In genomic region chr5:173242079-173242478, GRCh38 we compare ENCODE assay signal across 23 cellular contexts. TPM values are rescaled to one million over a fixed set of nuclear protein-coding genes. Genes with fewer than 3 reads are reported as not detected.
"Had no signal": no experiment of that assay in that cellular context is flagged by ENCODE, and none has a peak within 500 bp of the region (broad histone marks: within the 10 kb centered on the region; RNA-seq: fewer than 3 reads in every experiment).

No MANE protein-coding gene starts in this region.

- FAIRE-seq: bronchial epithelial cell, endothelial cell of umbilical vein, islet of Langerhans, TTC549 had no signal

- ATAC-seq: activated naive CD4-positive, alpha-beta T cell treated with anti-CD3 and anti-CD28 coated beads, Interleukin-2, amount 50 U/mL, for 72 hours had no signal

- H3K9me3 Mint-ChIP-seq: activated naive CD4-positive, alpha-beta T cell treated with anti-CD3 and anti-CD28 coated beads, Interleukin-2, amount 50 U/mL, for 72 hours; activated T-helper 1 cell treated with anti-CD3 and anti-CD28 coated beads, Interleukin-12 subunit alpha, Interleukin-12 subunit beta, Interleukin-2, Interleukin-4 antibody, amounts not matched to agents 30 ng/mL and 10 ng/mL and 1 ng/mL, durations not matched to agents 14 hours and 24 hours and 36 hours; dendritic cell treated with granulocyte-macrophage colony-stimulating factor and Interleukin-4, amounts not matched to agents 40 ng/mL and 50 ng/mL, for 4 days had no signal

- H3K27ac Mint-ChIP-seq: activated naive CD4-positive, alpha-beta T cell treated with anti-CD3 and anti-CD28 coated beads, Interleukin-2, amount 50 U/mL, for 72 hours; activated T-helper 1 cell treated with anti-CD3 and anti-CD28 coated beads, Interleukin-12 subunit alpha, Interleukin-12 subunit beta, Interleukin-2, Interleukin-4 antibody, amounts not matched to agents 30 ng/mL and 10 ng/mL and 1 ng/mL, durations not matched to agents 14 hours and 24 hours and 36 hours; dendritic cell treated with granulocyte-macrophage colony-stimulating factor and Interleukin-4, amounts not matched to agents 40 ng/mL and 50 ng/mL, for 4 days had no signal

- H3K9me3 ChIP-seq: adrenal gland, esophagus muscularis mucosa, stomach, upper lobe of left lung had no signal

- H3K4me3 ChIP-seq: adrenal gland, esophagus muscularis mucosa, stomach, upper lobe of left lung had no signal

- DNase-seq: activated CD4-positive, alpha-beta T cell treated with anti-CD3 and anti-CD28 coated beads, Interleukin-2, amount 50 U/mL, for 4 hours; activated gamma-delta T cell treated with Interleukin-2 at 50 U/mL for 16 hours; adrenal gland; effector CD8-positive, alpha-beta T cell; stimulated activated CD4-positive, alpha-beta T cell treated with anti-CD3 and anti-CD28 coated beads, Interleukin-2, amount 100 ng/mL, for 24 hours; stomach; SW 1271 had no signal

- H3K27ac ChIP-seq: adrenal gland, esophagus muscularis mucosa, stomach, upper lobe of left lung had no signal

- H3K36me3 ChIP-seq: adrenal gland, esophagus muscularis mucosa, stomach, upper lobe of left lung had no signal

- H3K4me3 Mint-ChIP-seq: activated T-helper 1 cell treated with anti-CD3 and anti-CD28 coated beads, Interleukin-12 subunit alpha, Interleukin-12 subunit beta, Interleukin-2, Interleukin-4 antibody, amounts not matched to agents 30 ng/mL and 10 ng/mL and 1 ng/mL, durations not matched to agents 14 hours and 24 hours and 36 hours; dendritic cell treated with granulocyte-macrophage colony-stimulating factor and Interleukin-4, amounts not matched to agents 40 ng/mL and 50 ng/mL, for 4 days had no signal

RNA-seq across cellular contexts. Expression of gene NKX2-5, which starts 7.1 kb away (rescaled TPM):
- total RNA-seq: activated CD8-positive, alpha-beta memory T cell treated with anti-CD3 and anti-CD28 coated beads for 36 hours; activated T-helper 1 cell treated with anti-CD3 and anti-CD28 coated beads, Interleukin-12 subunit alpha, Interleukin-12 subunit beta, Interleukin-2, Interleukin-4 antibody, amounts not matched to agents 30 ng/mL and 10 ng/mL and 1 ng/mL, durations not matched to agents 14 hours and 24 hours and 36 hours; adrenal gland; bronchial epithelial cell; endothelial cell of umbilical vein; esophagus muscularis mucosa; lung microvascular endothelial cell; mononuclear cell; SK-MEL-5; stomach; T-helper 2 cell treated with Interferon-gamma antibody and Interleukin-4, amounts not matched to agents 100 ng/mL and 5 ng/mL, for 36 hours; temporal lobe; upper lobe of left lung had no signal
- polyA plus RNA-seq: endothelial cell of umbilical vein, neural cell had no signal
